ENCODE assay signal across 1 cellular context in genomic region chr19:53518061-53518460, GRCh38.
A peak's percentile ranks its signal among the peaks of the same experiment; 100 is the strongest.
TF ChIP-seq lines count a peak whose summit lies in the region.

No MANE protein-coding gene starts in this region.

TF ChIP-seq in HepG2, 621 proteins besides CTCF, POLR2A, EP300 and RAD21:
- peak; percentile 26; the same call in 1 of the 2 replicates for TF ChIP-seq SALL1 (CRISPR knock-in tag; IDR thresholded peaks at IDR 0.05)
- TF ChIP-seq ZFY (CRISPR knock-in tag; IDR thresholded peaks at IDR 0.05): no peak
- 0 out of 2 replicates have a peak, but pooled peaks have one; percentile 17 for TF ChIP-seq HNF4G (IDR thresholded peaks at IDR 0.05; ENCODE audit: borderline replicate concordance, low read depth, low read length)
- TF ChIP-seq HNF4G (CRISPR knock-in tag; IDR thresholded peaks at IDR 0.05; ENCODE audit: borderline replicate concordance, low read depth): no peak
- TF ChIP-seq RXRB (CRISPR knock-in tag; IDR thresholded peaks at IDR 0.05; ENCODE audit: borderline replicate concordance): no peak
- peak; percentile 78 for TF ChIP-seq HNF4A (CRISPR knock-in tag; IDR thresholded peaks at IDR 0.05)
- TF ChIP-seq ZXDC (CRISPR knock-in tag; IDR thresholded peaks at IDR 0.05): no peak
- TF ChIP-seq TBX2 (CRISPR knock-in tag; IDR thresholded peaks at IDR 0.05; ENCODE audit: borderline replicate concordance): 0 out of 2 replicates have a peak, but pooled peaks have one; percentile 16
- no peak for TF ChIP-seq KIAA2018 (CRISPR knock-in tag; IDR thresholded peaks at IDR 0.05; ENCODE audit: borderline replicate concordance)
- 0 out of 2 replicates have a peak, but pooled peaks have one; percentile 26 for TF ChIP-seq ARID5B (CRISPR knock-in tag; IDR thresholded peaks at IDR 0.05)
- TF ChIP-seq PAXIP1 (CRISPR knock-in tag; conservative IDR thresholded peaks at IDR 0.05): peak; percentile 62
- TF ChIP-seq ZNF543 (CRISPR knock-in tag; IDR thresholded peaks at IDR 0.05): 0 out of 2 replicates have a peak, but pooled peaks have one; percentile 64
- no peak for TF ChIP-seq ARID4A (CRISPR knock-in tag; IDR thresholded peaks at IDR 0.05; ENCODE audit: borderline replicate concordance)
